ENCODE assay signal across 9 cellular contexts in the genomic region with DNA sequence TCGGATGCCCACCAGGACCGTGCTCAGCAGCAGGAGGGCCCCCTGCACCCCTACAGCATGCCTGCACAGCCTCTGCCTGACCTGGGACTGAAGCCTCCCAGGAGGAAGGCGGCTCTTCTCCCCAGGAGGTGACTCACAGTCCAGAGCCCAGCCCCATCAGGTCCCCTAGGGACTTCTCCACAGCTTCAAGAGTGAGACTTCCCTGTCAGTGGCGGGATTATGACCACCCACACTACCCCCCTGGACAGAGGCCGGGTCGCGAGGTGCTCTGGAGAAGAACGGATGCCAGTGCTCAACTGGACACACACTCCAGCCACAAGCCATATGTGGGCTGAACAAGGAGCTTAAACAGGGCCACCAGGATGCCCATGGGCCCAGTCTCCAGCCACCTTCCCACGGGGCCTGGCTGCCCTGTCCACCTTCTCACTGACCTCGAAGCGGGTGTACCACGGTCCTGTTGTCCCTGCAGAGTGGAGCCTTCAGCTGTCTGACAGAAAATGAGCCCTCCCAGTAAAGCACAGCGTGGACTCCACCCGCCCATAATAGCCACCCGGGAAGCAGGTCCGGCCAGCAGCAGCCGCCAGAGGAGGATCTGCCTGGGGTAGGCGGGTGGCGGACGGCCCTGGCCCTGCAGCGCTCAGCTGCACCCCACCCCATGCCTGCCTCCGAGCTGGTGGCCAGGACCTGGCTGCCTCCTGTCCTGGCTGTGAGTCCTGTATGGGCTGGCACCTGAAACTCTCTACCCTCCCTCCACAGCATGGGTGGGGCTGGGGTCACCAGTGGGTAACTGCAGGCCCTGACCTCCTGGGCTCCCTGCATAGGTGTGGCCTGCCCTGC. TPM values are rescaled to one million over a fixed set of nuclear protein-coding genes. Genes with fewer than 3 reads are reported as not detected.
DNase-seq lines count a peak whose midpoint lies in the region; ATAC-seq lines count a peak whose summit lies in the region.
"Had no signal": no experiment of that assay in that cellular context is flagged by ENCODE, and none has a peak within 500 bp of the region (broad histone marks: within the 10 kb centered on the region; RNA-seq: fewer than 3 reads in every experiment).

No MANE protein-coding gene starts in this region.

- DNase-seq in germinal center (ENCODE audit: low spot score) = no peak
- no peak for DNase-seq in H4 (ENCODE audit: low spot score)
- no peak for DNase-seq in activated gamma-delta T cell treated with Interleukin-2 at 50 U/mL for 16 hours
- DNase-seq: NCI-H2171 had no signal

- peaks cover 8% of the 10 kb centered on the region for H3K36me3 Mint-ChIP-seq in IgD-negative memory B cell

- no peaks in the 10 kb centered on the region for H3K9me3 ChIP-seq in BLaER1 treated with 17β-estradiol and CSF1 and Interleukin-3, amounts not matched to agents 10 nM and 100 nM (replicated peaks in 1 of 11)

- H3K9ac ChIP-seq in BLaER1 treated with 17β-estradiol and CSF1 and Interleukin-3, amounts not matched to agents 10 nM and 100 nM = peak overlapping the region in 10 of 11 experiments; percentile 6 to 70 (median 54); a peak in 17 of 22 replicates

- peaks cover 12 to 94% (median 49%) of the 10 kb centered on the region in 11 experiments; a peak in 19 of 22 replicates for H4K20me1 ChIP-seq in BLaER1 treated with 17β-estradiol and CSF1 and Interleukin-3, amounts not matched to agents 10 nM and 100 nM

- H3K36me3 ChIP-seq in BLaER1 treated with 17β-estradiol and CSF1 and Interleukin-3, amounts not matched to agents 10 nM and 100 nM = no peaks in the 10 kb centered on the region

- H3K4me3 ChIP-seq in BLaER1 treated with 17β-estradiol and CSF1 and Interleukin-3, amounts not matched to agents 10 nM and 100 nM = peak overlapping the region in 7 of 10 experiments; percentile 39 to 65 (median 44); a peak in 11 of 20 replicates

- H3K4me1 Mint-ChIP-seq in IgD-negative memory B cell = peaks cover 52 to 71% (median 59%) of the 10 kb centered on the region in 3 donors

- H3K4me1 ChIP-seq in BLaER1 treated with 17β-estradiol and CSF1 and Interleukin-3, amounts not matched to agents 10 nM and 100 nM = peaks cover 73 to 95% (median 93%) of the 10 kb centered on the region in 10 experiments

- H3K9me3 Mint-ChIP-seq in IgD-negative memory B cell = no peaks in the 10 kb centered on the region

- peak overlapping the region; percentile 28 to 73 (median 65) for H3K27ac Mint-ChIP-seq in IgD-negative memory B cell

- peak; percentile 47 for ATAC-seq in GM19395 (IDR thresholded peaks at IDR 0.05; ENCODE audit: unreplicated experiment)
- ATAC-seq in esophagus mucosa = peak; percentile 64
- no peak for ATAC-seq in HG03159 (IDR thresholded peaks at IDR 0.05; ENCODE audit: unreplicated experiment)

- no peaks in the 10 kb centered on the region for H3K27me3 Mint-ChIP-seq in IgD-negative memory B cell

- peak overlapping the region in 9 of 11 experiments; percentile 52 to 80 (median 72); a peak in 17 of 22 replicates for H3K27ac ChIP-seq in BLaER1 treated with 17β-estradiol and CSF1 and Interleukin-3, amounts not matched to agents 10 nM and 100 nM

- peak overlapping the region; percentile 84 to 100 (median 98) for H3K4me2 ChIP-seq in BLaER1 treated with 17β-estradiol and CSF1 and Interleukin-3, amounts not matched to agents 10 nM and 100 nM

- no peaks in the 10 kb centered on the region for H3K27me3 ChIP-seq in BLaER1 treated with 17β-estradiol and CSF1 and Interleukin-3, amounts not matched to agents 10 nM and 100 nM

- peak overlapping the region in 3 of 4 donors; percentile 34 to 89 (median 88) for H3K4me3 Mint-ChIP-seq in IgD-negative memory B cell

RNA-seq across cellular contexts. Expression of a gene that starts 54.7 kb away (rescaled TPM):
- 35.3 TPM for polyA plus RNA-seq in IgD-negative memory B cell
- total RNA-seq in esophagus mucosa = 30.4 TPM
- 4.8 and 6.3 TPM in 2 replicates for total RNA-seq in H4 (2014; rRNA removed; shearing (Covaris generic))
